Comparison of ENCODE assay signal across 1 cellular context in the genomic region with DNA sequence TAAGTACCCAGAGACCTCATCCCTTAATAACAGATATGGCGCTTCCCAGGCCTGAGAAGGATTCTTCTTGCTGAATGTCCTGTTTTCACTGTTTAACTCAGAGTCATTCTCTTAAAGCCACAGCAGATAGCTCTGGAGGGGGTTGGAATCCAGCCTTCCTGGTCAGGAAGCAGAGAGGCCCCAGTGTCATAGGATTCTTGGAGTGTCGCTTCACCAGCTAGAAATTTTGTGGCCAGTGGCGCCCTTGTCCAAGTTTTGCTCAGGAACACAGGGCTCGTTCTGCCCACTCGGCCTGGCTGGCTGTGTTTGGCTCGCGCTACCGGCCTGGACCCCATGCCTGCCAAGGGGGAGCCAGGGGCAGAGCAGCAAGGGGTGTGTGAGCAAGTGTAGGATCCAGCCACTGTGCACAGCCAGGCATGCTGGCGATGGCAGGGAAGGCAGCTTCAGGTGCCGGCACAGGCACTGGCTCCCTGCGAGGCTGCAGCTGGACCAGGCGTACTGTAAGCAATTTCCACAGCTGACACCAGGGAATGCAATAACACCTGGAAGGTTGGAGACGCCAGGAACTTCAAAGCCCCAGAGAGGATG.
TF ChIP-seq lines count a peak whose summit lies in the region.

No MANE protein-coding gene starts in this region.

TF ChIP-seq in H1, 55 proteins besides CTCF, POLR2A, EP300 and RAD21 (continued from another document):
- TF ChIP-seq, protein P1, sequence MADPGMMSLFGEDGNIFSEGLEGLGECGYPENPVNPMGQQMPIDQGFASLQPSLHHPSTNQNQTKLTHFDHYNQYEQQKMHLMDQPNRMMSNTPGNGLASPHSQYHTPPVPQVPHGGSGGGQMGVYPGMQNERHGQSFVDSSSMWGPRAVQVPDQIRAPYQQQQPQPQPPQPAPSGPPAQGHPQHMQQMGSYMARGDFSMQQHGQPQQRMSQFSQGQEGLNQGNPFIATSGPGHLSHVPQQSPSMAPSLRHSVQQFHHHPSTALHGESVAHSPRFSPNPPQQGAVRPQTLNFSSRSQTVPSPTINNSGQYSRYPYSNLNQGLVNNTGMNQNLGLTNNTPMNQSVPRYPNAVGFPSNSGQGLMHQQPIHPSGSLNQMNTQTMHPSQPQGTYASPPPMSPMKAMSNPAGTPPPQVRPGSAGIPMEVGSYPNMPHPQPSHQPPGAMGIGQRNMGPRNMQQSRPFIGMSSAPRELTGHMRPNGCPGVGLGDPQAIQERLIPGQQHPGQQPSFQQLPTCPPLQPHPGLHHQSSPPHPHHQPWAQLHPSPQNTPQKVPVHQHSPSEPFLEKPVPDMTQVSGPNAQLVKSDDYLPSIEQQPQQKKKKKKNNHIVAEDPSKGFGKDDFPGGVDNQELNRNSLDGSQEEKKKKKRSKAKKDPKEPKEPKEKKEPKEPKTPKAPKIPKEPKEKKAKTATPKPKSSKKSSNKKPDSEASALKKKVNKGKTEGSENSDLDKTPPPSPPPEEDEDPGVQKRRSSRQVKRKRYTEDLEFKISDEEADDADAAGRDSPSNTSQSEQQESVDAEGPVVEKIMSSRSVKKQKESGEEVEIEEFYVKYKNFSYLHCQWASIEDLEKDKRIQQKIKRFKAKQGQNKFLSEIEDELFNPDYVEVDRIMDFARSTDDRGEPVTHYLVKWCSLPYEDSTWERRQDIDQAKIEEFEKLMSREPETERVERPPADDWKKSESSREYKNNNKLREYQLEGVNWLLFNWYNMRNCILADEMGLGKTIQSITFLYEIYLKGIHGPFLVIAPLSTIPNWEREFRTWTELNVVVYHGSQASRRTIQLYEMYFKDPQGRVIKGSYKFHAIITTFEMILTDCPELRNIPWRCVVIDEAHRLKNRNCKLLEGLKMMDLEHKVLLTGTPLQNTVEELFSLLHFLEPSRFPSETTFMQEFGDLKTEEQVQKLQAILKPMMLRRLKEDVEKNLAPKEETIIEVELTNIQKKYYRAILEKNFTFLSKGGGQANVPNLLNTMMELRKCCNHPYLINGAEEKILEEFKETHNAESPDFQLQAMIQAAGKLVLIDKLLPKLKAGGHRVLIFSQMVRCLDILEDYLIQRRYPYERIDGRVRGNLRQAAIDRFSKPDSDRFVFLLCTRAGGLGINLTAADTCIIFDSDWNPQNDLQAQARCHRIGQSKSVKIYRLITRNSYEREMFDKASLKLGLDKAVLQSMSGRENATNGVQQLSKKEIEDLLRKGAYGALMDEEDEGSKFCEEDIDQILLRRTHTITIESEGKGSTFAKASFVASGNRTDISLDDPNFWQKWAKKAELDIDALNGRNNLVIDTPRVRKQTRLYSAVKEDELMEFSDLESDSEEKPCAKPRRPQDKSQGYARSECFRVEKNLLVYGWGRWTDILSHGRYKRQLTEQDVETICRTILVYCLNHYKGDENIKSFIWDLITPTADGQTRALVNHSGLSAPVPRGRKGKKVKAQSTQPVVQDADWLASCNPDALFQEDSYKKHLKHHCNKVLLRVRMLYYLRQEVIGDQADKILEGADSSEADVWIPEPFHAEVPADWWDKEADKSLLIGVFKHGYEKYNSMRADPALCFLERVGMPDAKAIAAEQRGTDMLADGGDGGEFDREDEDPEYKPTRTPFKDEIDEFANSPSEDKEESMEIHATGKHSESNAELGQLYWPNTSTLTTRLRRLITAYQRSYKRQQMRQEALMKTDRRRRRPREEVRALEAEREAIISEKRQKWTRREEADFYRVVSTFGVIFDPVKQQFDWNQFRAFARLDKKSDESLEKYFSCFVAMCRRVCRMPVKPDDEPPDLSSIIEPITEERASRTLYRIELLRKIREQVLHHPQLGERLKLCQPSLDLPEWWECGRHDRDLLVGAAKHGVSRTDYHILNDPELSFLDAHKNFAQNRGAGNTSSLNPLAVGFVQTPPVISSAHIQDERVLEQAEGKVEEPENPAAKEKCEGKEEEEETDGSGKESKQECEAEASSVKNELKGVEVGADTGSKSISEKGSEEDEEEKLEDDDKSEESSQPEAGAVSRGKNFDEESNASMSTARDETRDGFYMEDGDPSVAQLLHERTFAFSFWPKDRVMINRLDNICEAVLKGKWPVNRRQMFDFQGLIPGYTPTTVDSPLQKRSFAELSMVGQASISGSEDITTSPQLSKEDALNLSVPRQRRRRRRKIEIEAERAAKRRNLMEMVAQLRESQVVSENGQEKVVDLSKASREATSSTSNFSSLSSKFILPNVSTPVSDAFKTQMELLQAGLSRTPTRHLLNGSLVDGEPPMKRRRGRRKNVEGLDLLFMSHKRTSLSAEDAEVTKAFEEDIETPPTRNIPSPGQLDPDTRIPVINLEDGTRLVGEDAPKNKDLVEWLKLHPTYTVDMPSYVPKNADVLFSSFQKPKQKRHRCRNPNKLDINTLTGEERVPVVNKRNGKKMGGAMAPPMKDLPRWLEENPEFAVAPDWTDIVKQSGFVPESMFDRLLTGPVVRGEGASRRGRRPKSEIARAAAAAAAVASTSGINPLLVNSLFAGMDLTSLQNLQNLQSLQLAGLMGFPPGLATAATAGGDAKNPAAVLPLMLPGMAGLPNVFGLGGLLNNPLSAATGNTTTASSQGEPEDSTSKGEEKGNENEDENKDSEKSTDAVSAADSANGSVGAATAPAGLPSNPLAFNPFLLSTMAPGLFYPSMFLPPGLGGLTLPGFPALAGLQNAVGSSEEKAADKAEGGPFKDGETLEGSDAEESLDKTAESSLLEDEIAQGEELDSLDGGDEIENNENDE (IDR thresholded peaks at IDR 0.05; ENCODE audit: insufficient replicate concordance, low read length): no peak
- TF ChIP-seq TEAD4 (IDR thresholded peaks at IDR 0.05; ENCODE audit: low read depth, low read length) (no peak), EZH2 (IDR thresholded peaks at IDR 0.05; ENCODE audit: low read depth, low read length, severe bottlenecking) (no peak), SUZ12 (IDR thresholded peaks at IDR 0.05; ENCODE audit: low read length) (no peak), FOSL1 (IDR thresholded peaks at IDR 0.05; ENCODE audit: insufficient read depth, low read depth, low read length) (no peak), RBBP5 (IDR thresholded peaks at IDR 0.05; ENCODE audit: borderline replicate concordance, low read depth, low read length) (no peak), YY1 (IDR thresholded peaks at IDR 0.05; ENCODE audit: low read depth, low read length) (no peak), SP2 (IDR thresholded peaks at IDR 0.05; ENCODE audit: low read length) (no peak), TAF1 (IDR thresholded peaks at IDR 0.05; ENCODE audit: low read depth, low read length) (no peak), HDAC6 (IDR thresholded peaks at IDR 0.05; ENCODE audit: low read depth, low read length) (no peak), SIX5 (IDR thresholded peaks at IDR 0.05; ENCODE audit: low read depth, low read length) (no peak), BACH1 (IDR thresholded peaks at IDR 0.05; ENCODE audit: low read length) (no peak), MAFK (IDR thresholded peaks at IDR 0.05; ENCODE audit: low read depth, low read length) (no peak)
- TF ChIP-seq, protein P2, sequence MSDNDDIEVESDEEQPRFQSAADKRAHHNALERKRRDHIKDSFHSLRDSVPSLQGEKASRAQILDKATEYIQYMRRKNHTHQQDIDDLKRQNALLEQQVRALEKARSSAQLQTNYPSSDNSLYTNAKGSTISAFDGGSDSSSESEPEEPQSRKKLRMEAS (IDR thresholded peaks at IDR 0.05): no peak
